ENCODE assay signal across 15 cellular contexts in genomic region chr2:10444463-10444862, GRCh38. TPM values are rescaled to one million over a fixed set of nuclear protein-coding genes. Genes with fewer than 3 reads are reported as not detected.
A peak's percentile ranks its signal among the peaks of the same experiment; 100 is the strongest.
DNase-seq lines count a peak whose midpoint lies in the region; ATAC-seq, FAIRE-seq and TF ChIP-seq lines count a peak whose summit lies in the region.
"Had no signal": no experiment of that assay in that cellular context is flagged by ENCODE, and none has a peak within 500 bp of the region (broad histone marks: within the 10 kb centered on the region; RNA-seq: fewer than 3 reads in every experiment).

No MANE protein-coding gene starts in this region.

- TF ChIP-seq RAD21 in K562 (CRISPR knock-in tag; conservative IDR thresholded peaks at IDR 0.05 in 1 of 2, IDR thresholded peaks at IDR 0.05 in 1 of 2), result no peak

- POLR2A ChIA-PET in K562 (lab: Yijun Ruan, JAX), result interaction anchor here (0.8 to 4.6 kb wide), 5 partner anchors 9 to 387 kb away, joined by 3 to 47 read pairs (median 5); partner anchors contain the start of gene NOL10

- H3K36me3 ChIP-seq in SU-DHL-6 (ENCODE audit: low read length) (peaks cover 49% of the 10 kb centered on the region), K562 (ENCODE audit: control insufficient read depth, insufficient read depth, low read length) (peaks cover 74% of the 10 kb centered on the region), aorta (ENCODE audit: control insufficient read depth in 1 of 2, insufficient read depth in 2 of 2, low read length in 1 of 2) (peaks cover 2 to 4% of the 10 kb centered on the region in 2 donors)

- ATAC-seq in K562, result no peak
- ATAC-seq in stimulated activated naive CD8-positive, alpha-beta T cell treated with anti-CD3 and anti-CD28 coated beads, Interleukin-15, Interleukin-2, amounts not matched to agents 100 U/mL and 50 U/mL, for 24 hours, result peak; percentile 42
- ATAC-seq in aorta (ENCODE audit: low FRiP score), result no peak
- ATAC-seq: WTC11 had no signal

- no TSS peak for BruUV-seq in K562 (replicated peaks; lab: Mats Ljungman, UMichigan)

- FAIRE-seq in K562 (lab: Jason Lieb, UNC), result peak; percentile 29
- FAIRE-seq: endothelial cell of umbilical vein had no signal

- TF ChIP-seq CTCF in SU-DHL-6 (IDR thresholded peaks at IDR 0.05; ENCODE audit: insufficient read depth, low read length, poor library complexity, severe bottlenecking) (no peak), K562 (IDR thresholded peaks at IDR 0.05 in 2 of 3, conservative IDR thresholded peaks at IDR 0.05 in 1 of 3; ENCODE audit: insufficient read depth in 2 of 3, low read depth in 1 of 3, low read length in 3 of 3) (no peak)

- intact Hi-C loops in K562 (cut with micrococcal nuclease), result no loop called here
- intact Hi-C loops in aorta (cut with DNase I), result loop anchor here in 1 of 2 donors (10.0 kb wide), 1 partner anchor 240 kb away; the partner anchor contains the start of gene NOL10

- in situ Hi-C loops in K562 (cut with MboI), result no loop called here

- no peaks in the 10 kb centered on the region for H3K9me2 ChIP-seq in SU-DHL-6 (replicated peaks; ENCODE audit: insufficient read depth, low read length)

- H3K9me3 ChIP-seq in SU-DHL-6 (ENCODE audit: insufficient read depth, low read length), result no peaks in the 10 kb centered on the region
- H3K9me3 ChIP-seq in K562 (replicated peaks; ENCODE audit: control insufficient read depth, insufficient read depth, low read depth, low read length), result no peaks in the 10 kb centered on the region
- H3K9me3 ChIP-seq in aorta (ENCODE audit: control insufficient read depth, low read length), result no peaks in the 10 kb centered on the region
- H3K9me3 ChIP-seq: transverse colon had no signal

- no peaks in the 10 kb centered on the region for H3K27me3 ChIP-seq in SU-DHL-6 (ENCODE audit: low read length)
- no peaks in the 10 kb centered on the region for H3K27me3 ChIP-seq in K562 (ENCODE audit: control insufficient read depth in 2 of 2, insufficient read depth in 2 of 2, low read length in 2 of 2)
- no peaks in the 10 kb centered on the region for H3K27me3 ChIP-seq in aorta (ENCODE audit: control insufficient read depth in 1 of 2, insufficient read depth in 2 of 2, low read length in 1 of 2)
- H3K27me3 ChIP-seq: brain microvascular endothelial cell, transverse colon had no signal

- H3K4me2 ChIP-seq in SU-DHL-6 (ENCODE audit: low read depth, low read length, poor library complexity, severe bottlenecking), result peak overlapping the region; percentile 97
- no peak overlapping the region for H3K4me2 ChIP-seq in K562 (ENCODE audit: insufficient read depth, low read length)

- no peaks in the 10 kb centered on the region for H3K9me1 ChIP-seq in K562 (ENCODE audit: control insufficient read depth, insufficient read depth, low read length)

- 70% methylated on average over 5 of the region's 5 CpGs for WGBS in K562 (ENCODE audit: insufficient coverage, low coverage, missing lambda C conversion rate)
- 82 to 89% methylated on average over 5 of the region's 5 CpGs for WGBS in aorta, 2 donors

- DNase-seq in activated T-cell treated with anti-CD3 and anti-CD28 coated beads for 48 hours (ENCODE audit: low read depth) (peak; percentile 54), K562 (ENCODE audit: extremely low read depth in 1 of 4, low spot score in 3 of 4) (peak in 1 of 4 experiments; percentile 30), cortex of kidney (lab: John Stamatoyannopoulos, UW) (no peak), NCI-H510A treated with DMSO at 0.1 percent for 48 hours (lab: John Stamatoyannopoulos, UW) (no peak), aorta (no peak)
- DNase-seq in activated T-cell treated with anti-CD3 and anti-CD28 coated beads, Interleukin-2, amount 50 U/mL, for 1 hour, result no peak
- DNase-seq in stimulated activated naive CD8-positive, alpha-beta T cell treated with anti-CD3 and anti-CD28 coated beads, Interleukin-15, Interleukin-2, amounts not matched to agents 100 U/mL and 50 U/mL, for 24 hours, result peak; percentile 64
- DNase-seq: brain microvascular endothelial cell, EL, NCI-H226, SHP77 treated with DMSO at 0.1 percent for 48 hours, transverse colon had no signal

- CTCF ChIA-PET in K562 (lab: Yijun Ruan, JAX; ENCODE audit: low intra/inter-chr PET ratio), result no interaction called here

- H2AFZ ChIP-seq in SU-DHL-6 (ENCODE audit: low read depth, low read length, severe bottlenecking), result no peak overlapping the region
- no peak overlapping the region for H2AFZ ChIP-seq in K562 (ENCODE audit: low read depth, low read length)

- H3K9ac ChIP-seq in SU-DHL-6 (ENCODE audit: low read length) (no peak overlapping the region), K562 (ENCODE audit: insufficient read depth in 1 of 2, low read depth in 2 of 2, low read length in 2 of 2) (no peak overlapping the region)

- H3K4me1 ChIP-seq in K562 (replicated peaks in 1 of 2; ENCODE audit: control insufficient read depth in 2 of 2, insufficient read depth in 2 of 2, low read length in 2 of 2) (peaks cover 8 to 20% of the 10 kb centered on the region in 2 experiments; a peak in 4 of 5 replicates), aorta (ENCODE audit: control insufficient read depth in 1 of 2, insufficient read depth in 2 of 2, low read length in 2 of 2) (no peaks in the 10 kb centered on the region)

- H3K79me2 ChIP-seq in SU-DHL-6 (ENCODE audit: insufficient read depth, low read length) (peaks cover 41% of the 10 kb centered on the region), K562 (ENCODE audit: control insufficient read depth, insufficient read depth, low read length) (peaks cover 61% of the 10 kb centered on the region)

- TF ChIP-seq POLR2A in K562 (conservative IDR thresholded peaks at IDR 0.05), result no peak

- no peak for TF ChIP-seq EP300 in K562 (IDR thresholded peaks at IDR 0.05; ENCODE audit: low read length)

- H3F3A ChIP-seq in SU-DHL-6 (ENCODE audit: insufficient read depth), result peaks cover 57% of the 10 kb centered on the region

- H3K27ac ChIP-seq in SU-DHL-6 (ENCODE audit: low read depth, low read length), result peak overlapping the region; percentile 86
- no peak overlapping the region for H3K27ac ChIP-seq in K562 (ENCODE audit: extremely low read depth, low read depth, low read length)
- peak overlapping the region in 1 of 2 donors; percentile 53 for H3K27ac ChIP-seq in aorta (ENCODE audit: low read depth in 1 of 2, low read length in 2 of 2)
- H3K27ac ChIP-seq: brain microvascular endothelial cell, transverse colon had no signal

- H4K20me1 ChIP-seq in SU-DHL-6 (ENCODE audit: low read depth, low read length), result peaks cover 36% of the 10 kb centered on the region
- H4K20me1 ChIP-seq in K562 (replicated peaks; ENCODE audit: control insufficient read depth, insufficient read depth, low read length), result peaks cover 44% of the 10 kb centered on the region

- H3K4me3 ChIP-seq in SU-DHL-6 (ENCODE audit: insufficient read depth, low read length, poor library complexity, severe bottlenecking), result no peak overlapping the region
- H3K4me3 ChIP-seq in K562, result no peak overlapping the region
- no peak overlapping the region for H3K4me3 ChIP-seq in aorta (ENCODE audit: low read length in 2 of 2)
- H3K4me3 ChIP-seq: transverse colon had no signal

TF ChIP-seq in K562, 482 proteins besides CTCF, POLR2A, EP300 and RAD21:
- TF ChIP-seq ZKSCAN8 (CRISPR knock-in tag; IDR thresholded peaks at IDR 0.05) (no peak), FOSL1 (tag; conservative IDR thresholded peaks at IDR 0.05) (peak; percentile 55)

RNA-seq across cellular contexts. Expression of gene ODC1, which starts 3.7 kb away (rescaled TPM):
- 99.9 and 124 TPM in 2 replicates for total RNA-seq in K562 (2011; cell fraction: chromatin; rRNA removed; ENCODE audit: low replicate concordance)
- 80.3 and 83.7 TPM in 2 replicates for total RNA-seq in K562 (2011; cell fraction: nucleolus; rRNA removed)
- 115 and 142 TPM in 2 replicates for total RNA-seq in K562 (2011; cell fraction: nucleoplasm; rRNA removed)
- total RNA-seq in K562 (2014; rRNA removed) (392 and 447 TPM in 2 replicates), K562 (2014; rRNA removed; fragmentation: Illumina TruSeq; extraction: Trizol) (525 and 551 TPM in 2 replicates), K562 (2015; rRNA removed; fragmentation: Illumina TruSeq; extraction: Trizol) (512 and 539 TPM in 2 replicates), K562 (2021) (379 and 398 TPM in 2 replicates), aorta (10 to 100 TPM; 21.3 to 46.1 TPM)
- polyA plus RNA-seq in K562 (2011; rRNA removed) (368 and 563 TPM in 2 replicates), K562 (2014; fragmentation: Illumina TruSeq; extraction: Trizol) (473 and 553 TPM in 2 replicates), K562 (2014; fragmentation: Nextera tagmentation; extraction: Ambion mirVana) (100 to 1,000 TPM; 142 to 169 TPM), K562 (2014; rRNA removed) (457 and 488 TPM in 2 replicates), aorta (10 to 100 TPM; 31.6 to 45.7 TPM)
- polyA plus RNA-seq in K562 (2011; cell fraction: cytosol; rRNA removed), result 282 and 395 TPM in 2 replicates
- polyA plus RNA-seq in K562 (2011; cell fraction: nucleus; rRNA removed), result 190 and 232 TPM in 2 replicates
- polyA plus RNA-seq in K562 (2012), result 213 and 358 TPM in 2 replicates
- polyA minus RNA-seq in K562 (2011; rRNA and poly(A)+ RNA removed), result 600 and 763 TPM in 2 replicates
- 138 and 222 TPM in 2 replicates for polyA minus RNA-seq in K562 (2011; cell fraction: cytosol; rRNA and poly(A)+ RNA removed)
- polyA minus RNA-seq in K562 (2011; cell fraction: nucleus; rRNA and poly(A)+ RNA removed), result 41.1 and 78.2 TPM in 2 replicates

Comparison
In these comparisons a context has a peak if more than half of its experiments do, and no peak if none do; other contexts are left out.
1. DNase-seq: peak in activated T-cell treated with anti-CD3 and anti-CD28 coated beads for 48 hours (single experiment) and stimulated activated naive CD8-positive, alpha-beta T cell treated with anti-CD3 and anti-CD28 coated beads, Interleukin-15, Interleukin-2, amounts not matched to agents 100 U/mL and 50 U/mL, for 24 hours (single experiment); none in activated T-cell treated with anti-CD3 and anti-CD28 coated beads, Interleukin-2, amount 50 U/mL, for 1 hour (single experiment), cortex of kidney (single experiment), NCI-H510A treated with DMSO at 0.1 percent for 48 hours (single experiment) and aorta (0 of 2).